ENCODE assay signal across 8 cellular contexts in genomic region chr1:233613252-233614172, GRCh38. TPM values are rescaled to one million over a fixed set of nuclear protein-coding genes. Genes with fewer than 3 reads are reported as not detected.
DNase-seq lines count a peak whose midpoint lies in the region; ATAC-seq and TF ChIP-seq lines count a peak whose summit lies in the region.

Gene KCNK1, plus strand, starts transcription at chr1:233614106. Its CDS starts 66 bp downstream, at chr1:233614172.

- WGBS in heart right ventricle, 2 donors = 1 to 2% methylated on average over 56 to 70 of the region's 70 CpGs

- H3K27me3 ChIP-seq in adipocyte (replicated peaks; ENCODE audit: control insufficient read depth, insufficient read depth, low read length) (peaks cover 15% of the 10 kb centered on the region), heart right ventricle (peaks cover 0 to 55% (median 19%) of the 10 kb centered on the region in 7 donors), rectal smooth muscle tissue (ENCODE audit: control insufficient read depth, insufficient read depth, low read length) (no peaks in the 10 kb centered on the region), WERI-Rb-1 (ENCODE audit: insufficient read depth, low read depth, severe bottlenecking) (peaks cover 96% of the 10 kb centered on the region)

- TF ChIP-seq CTCF in GM12864 (IDR thresholded peaks at IDR 0.05; ENCODE audit: low read depth, low read length, missing control alignments) (no peak), heart right ventricle (IDR thresholded peaks at IDR 0.05) (no peak), WERI-Rb-1 (IDR thresholded peaks at IDR 0.05; ENCODE audit: low read depth, low read length) (no peak)

- intact Hi-C loops in heart right ventricle (cut with DNase I) = loop anchor here in 2 of 10 donors (10.0 kb wide), 3 partner anchors 51 to 171 kb away; no protein-coding TSS in a partner anchor

- H3K27ac ChIP-seq in heart right ventricle (peak within 1 kb of the TSS in 9 of 10 donors; percentile 28 to 75 (median 63)), rectal smooth muscle tissue (ENCODE audit: low read depth, low read length) (no peak within 1 kb of the TSS), WERI-Rb-1 (no peak within 1 kb of the TSS)

- H3K4me3 ChIP-seq in GM12864 (ENCODE audit: low read depth, low read length) (peak within 1 kb of the TSS; percentile 53), adipocyte (ENCODE audit: low read length) (peak within 1 kb of the TSS; percentile 84), heart right ventricle (peak within 1 kb of the TSS; percentile 54 to 71 (median 64)), rectal smooth muscle tissue (ENCODE audit: low read length) (peak within 1 kb of the TSS; percentile 75), WERI-Rb-1 (ENCODE audit: low read depth, low read length) (no peak within 1 kb of the TSS)
- peak within 1 kb of the TSS; percentile 89 for H3K4me3 ChIP-seq in Jurkat, Clone E6-1 (ENCODE audit: low read length)

- H3K9me3 ChIP-seq in adipocyte (ENCODE audit: control insufficient read depth, low read length) (no peaks in the 10 kb centered on the region), heart right ventricle (no peaks in the 10 kb centered on the region), WERI-Rb-1 (ENCODE audit: severe bottlenecking) (peaks cover 22% of the 10 kb centered on the region)

- DNase-seq in 8988T (peak; percentile 56), GM12864 (ENCODE audit: low read depth) (no peak), adipocyte (ENCODE audit: low read depth) (peak; percentile 94), heart right ventricle (peak; percentile 32 to 59), HuH-7.5 (ENCODE audit: low spot score) (no peak), WERI-Rb-1 (no peak)
- no peak for DNase-seq in Jurkat, Clone E6-1 (ENCODE audit: low read depth, low spot score)

- H3K9ac ChIP-seq in adipocyte (ENCODE audit: low read length) (peak within 1 kb of the TSS; percentile 62), rectal smooth muscle tissue (ENCODE audit: low read length) (peak within 1 kb of the TSS; percentile 42)

- peaks cover 3% of the 10 kb centered on the region for H3K4me1 ChIP-seq in adipocyte (ENCODE audit: control insufficient read depth, insufficient read depth, low read length)
- H3K4me1 ChIP-seq in heart right ventricle = peaks cover 0 to 12% (median 0%) of the 10 kb centered on the region in 9 donors
- H3K4me1 ChIP-seq in rectal smooth muscle tissue (ENCODE audit: control insufficient read depth, insufficient read depth, low read length) = no peaks in the 10 kb centered on the region

- H3K36me3 ChIP-seq in adipocyte (ENCODE audit: control insufficient read depth, insufficient read depth, low read length, severe bottlenecking) (no peaks in the 10 kb centered on the region), heart right ventricle (no peaks in the 10 kb centered on the region), rectal smooth muscle tissue (ENCODE audit: control insufficient read depth, insufficient read depth, low read length) (no peaks in the 10 kb centered on the region), WERI-Rb-1 (no peaks in the 10 kb centered on the region)

- peak; percentile 67 to 89 (median 80) for ATAC-seq in heart right ventricle

RNA-seq across cellular contexts. Expression of gene KCNK1, which starts in this region (rescaled TPM):
- polyA plus RNA-seq in Jurkat, Clone E6-1 (2012; ENCODE audit: insufficient read depth, insufficient read length) = 16.3 TPM
- 10 to 100 TPM in 7 of 10 donors, 1 to 10 TPM in 3; 5.0 to 29.5 (median 15.2) TPM for total RNA-seq in heart right ventricle
- polyA plus RNA-seq in heart right ventricle = 1 to 10 TPM; 2.5 to 9.7 TPM

Comparison
In these comparisons a context has a peak if more than half of its experiments do, and no peak if none do; other contexts are left out.
1. DNase-seq: peak in 8988T (single experiment), adipocyte (single experiment) and heart right ventricle (2 of 2); none in GM12864 (single experiment), Jurkat, Clone E6-1 (single experiment), HuH-7.5 (single experiment) and WERI-Rb-1 (single experiment).
2. H3K27ac ChIP-seq: peak in heart right ventricle (9 of 10); none in rectal smooth muscle tissue (single experiment) and WERI-Rb-1 (single experiment).